In genomic region chr17:50638851-50639767, GRCh38 we compare ENCODE assay signal across 8 cellular contexts. TPM values are rescaled to one million over a fixed set of nuclear protein-coding genes. Genes with fewer than 3 reads are reported as not detected.
A peak's percentile ranks its signal among the peaks of the same experiment; 100 is the strongest.
DNase-seq lines count a peak whose midpoint lies in the region; TF ChIP-seq lines count a peak whose summit lies in the region.

No MANE protein-coding gene starts in this region.

- H3K4me1 ChIP-seq in BE2C (peaks cover 33% of the 10 kb centered on the region), mesenchymal stem cell (ENCODE audit: control insufficient read depth, insufficient read depth, low read depth, low read length) (peaks cover 65% of the 10 kb centered on the region)

- H2BK120ac ChIP-seq in mesenchymal stem cell (ENCODE audit: low read depth, low read length) = peak overlapping the region; percentile 50

- no peak overlapping the region for H2AFZ ChIP-seq in mesenchymal stem cell (ENCODE audit: low read depth, low read length)

- H3K27me3 Mint-ChIP-seq in activated T-cell treated with anti-CD3 and anti-CD28 coated beads, Interleukin-2, amount 50 U/mL, for 24 hours = peaks cover 55% of the 10 kb centered on the region

- H3K36me3 Mint-ChIP-seq in activated T-cell treated with anti-CD3 and anti-CD28 coated beads, Interleukin-2, amount 50 U/mL, for 24 hours (ENCODE audit: low read depth) = no peaks in the 10 kb centered on the region

- DNase-seq in BE2C (peak; percentile 89), NCI-H1092 treated with DMSO at 0.1 percent for 48 hours (lab: John Stamatoyannopoulos, UW) (peak; percentile 79), dedifferentiated amniotic fluid mesenchymal stem cell (ENCODE audit: extremely low spot score) (peak; percentile 83), mesenchymal stem cell (peak; percentile 91)
- no peak for DNase-seq in stimulated activated CD4-positive, alpha-beta T cell treated with anti-CD3 and anti-CD28 coated beads, Interleukin-15, amount 100 ng/mL, for 24 hours
- DNase-seq in activated T-cell treated with anti-CD3 and anti-CD28 coated beads, Interleukin-2, amount 50 U/mL, for 48 hours = no peak
- no peak for DNase-seq in activated T-cell treated with anti-CD3 and anti-CD28 coated beads, Interleukin-2, amount 50 U/mL, for 24 hours
- no peak for DNase-seq in stimulated activated CD4-positive, alpha-beta T cell treated with anti-CD3 and anti-CD28 coated beads, Interleukin-1b, Interleukin-23, amount 100 ng/mL, for 48 hours

- no peak overlapping the region for H3K4me3 Mint-ChIP-seq in activated T-cell treated with anti-CD3 and anti-CD28 coated beads, Interleukin-2, amount 50 U/mL, for 24 hours

- H3K4me3 ChIP-seq in BE2C (ENCODE audit: low read depth, low read length) = no peak overlapping the region
- peak overlapping the region in 1 of 2 experiments; percentile 3 for H3K4me3 ChIP-seq in mesenchymal stem cell (ENCODE audit: insufficient read depth in 1 of 2, low read depth in 1 of 2, low read length in 2 of 2)

- peak overlapping the region; percentile 35 for H4K91ac ChIP-seq in mesenchymal stem cell (ENCODE audit: low read length)

- no peak for TF ChIP-seq CTCF in BE2C (IDR thresholded peaks at IDR 0.05; ENCODE audit: low read depth, low read length)

- peak overlapping the region; percentile 8 for H4K8ac ChIP-seq in mesenchymal stem cell (ENCODE audit: low read length)

- H3K27me3 ChIP-seq in BE2C = peaks cover 13% of the 10 kb centered on the region
- H3K27me3 ChIP-seq in mesenchymal stem cell (ENCODE audit: control insufficient read depth in 1 of 2, insufficient read depth in 1 of 2, low read length in 2 of 2) = peaks cover 0 to 4% of the 10 kb centered on the region in 2 experiments

- H3K27ac ChIP-seq in mesenchymal stem cell (ENCODE audit: low read length, poor library complexity, severe bottlenecking) = peak overlapping the region; percentile 91

- H3K36me3 ChIP-seq in BE2C (no peaks in the 10 kb centered on the region), mesenchymal stem cell (ENCODE audit: control insufficient read depth in 1 of 2, insufficient read depth in 2 of 2, low read depth in 1 of 2, low read length in 2 of 2) (peaks cover 0 to 4% of the 10 kb centered on the region in 2 experiments)

- H3K4ac ChIP-seq in mesenchymal stem cell (ENCODE audit: low read depth in 1 of 2, low read length in 2 of 2) = peak overlapping the region; percentile 69 to 85

- H3K18ac ChIP-seq in mesenchymal stem cell (ENCODE audit: low read depth in 1 of 2, low read length in 2 of 2) = peak overlapping the region; percentile 60 to 92

- peaks cover 11% of the 10 kb centered on the region for H3K79me1 ChIP-seq in mesenchymal stem cell (replicated peaks; ENCODE audit: low read length, poor library complexity, severe bottlenecking)

- 2% methylated on average over 9 of the region's 10 CpGs for WGBS in mesenchymal stem cell

- no peak overlapping the region for H3K27ac Mint-ChIP-seq in activated T-cell treated with anti-CD3 and anti-CD28 coated beads, Interleukin-2, amount 50 U/mL, for 24 hours

- peak overlapping the region; percentile 84 for H2BK5ac ChIP-seq in mesenchymal stem cell (ENCODE audit: low read depth, low read length, poor library complexity, severe bottlenecking)

- H2BK12ac ChIP-seq in mesenchymal stem cell (ENCODE audit: low read length in 2 of 2) = peak overlapping the region; percentile 51 to 79

- H3K23ac ChIP-seq in mesenchymal stem cell (ENCODE audit: low read length in 2 of 2) = no peak overlapping the region

- no peaks in the 10 kb centered on the region for H3K9me3 Mint-ChIP-seq in activated T-cell treated with anti-CD3 and anti-CD28 coated beads, Interleukin-2, amount 50 U/mL, for 24 hours

- peak overlapping the region; percentile 30 for H3K9ac ChIP-seq in mesenchymal stem cell (ENCODE audit: low read length)

- no peaks in the 10 kb centered on the region for H3K9me3 ChIP-seq in BE2C
- H3K9me3 ChIP-seq in mesenchymal stem cell (ENCODE audit: control insufficient read depth, low read length) = no peaks in the 10 kb centered on the region

- peak overlapping the region; percentile 94 for H2AK5ac ChIP-seq in mesenchymal stem cell (ENCODE audit: low read length, severe bottlenecking)

- peak overlapping the region; percentile 8 for H3K4me2 ChIP-seq in mesenchymal stem cell (ENCODE audit: low read length, poor library complexity, severe bottlenecking)

- no peak overlapping the region for H3K14ac ChIP-seq in mesenchymal stem cell (ENCODE audit: low read length in 2 of 2)

- H2BK15ac ChIP-seq in mesenchymal stem cell (ENCODE audit: low read depth, poor library complexity, severe bottlenecking) = no peak overlapping the region

- H3K4me1 Mint-ChIP-seq in activated T-cell treated with anti-CD3 and anti-CD28 coated beads, Interleukin-2, amount 50 U/mL, for 24 hours (ENCODE audit: low read depth) = no peaks in the 10 kb centered on the region

RNA-seq across cellular contexts. Expression of gene ABCC3, which starts 4.4 kb away (rescaled TPM):
- 2.9 TPM for polyA plus RNA-seq in BE2C (2012; ENCODE audit: insufficient read depth, insufficient read length, low read depth)
- polyA plus RNA-seq in mesenchymal stem cell (2013, experiment 1 of 2) = 2.5 TPM
- polyA plus RNA-seq in mesenchymal stem cell (2013, experiment 2 of 2) = 2.5 TPM

Comparison
In these comparisons a context has a peak if more than half of its experiments do, and no peak if none do; other contexts are left out.
1. DNase-seq: peak in BE2C (single experiment), NCI-H1092 treated with DMSO at 0.1 percent for 48 hours (single experiment), dedifferentiated amniotic fluid mesenchymal stem cell (single experiment) and mesenchymal stem cell (single experiment); none in stimulated activated CD4-positive, alpha-beta T cell treated with anti-CD3 and anti-CD28 coated beads, Interleukin-15, amount 100 ng/mL, for 24 hours (single experiment), activated T-cell treated with anti-CD3 and anti-CD28 coated beads, Interleukin-2, amount 50 U/mL, for 48 hours (0 of 2), activated T-cell treated with anti-CD3 and anti-CD28 coated beads, Interleukin-2, amount 50 U/mL, for 24 hours (single experiment) and stimulated activated CD4-positive, alpha-beta T cell treated with anti-CD3 and anti-CD28 coated beads, Interleukin-1b, Interleukin-23, amount 100 ng/mL, for 48 hours (single experiment).